In genomic region chr10:17432738-17433137, GRCh38 we compare ENCODE assay signal across 21 cellular contexts. TPM values are rescaled to one million over a fixed set of nuclear protein-coding genes. Genes with fewer than 3 reads are reported as not detected.
DNase-seq lines count a peak whose midpoint lies in the region; ATAC-seq and TF ChIP-seq lines count a peak whose summit lies in the region.
"Had no signal": no experiment of that assay in that cellular context is flagged by ENCODE, and none has a peak within 500 bp of the region (broad histone marks: within the 10 kb centered on the region; RNA-seq: fewer than 3 reads in every experiment).

No MANE protein-coding gene starts in this region.

- H3K4me2 ChIP-seq in PC-3 (ENCODE audit: low read length) (no peak overlapping the region), mammary epithelial cell (ENCODE audit: insufficient read depth, low read depth, low read length) (no peak overlapping the region)
- H3K4me2 ChIP-seq: GM23338, PC-9, SK-N-SH had no signal

- no peaks in the 10 kb centered on the region for H3K9me3 ChIP-seq in PC-3 (ENCODE audit: low read length)
- H3K9me3 ChIP-seq in mammary epithelial cell (replicated peaks; ENCODE audit: insufficient read depth, low read length), result no peaks in the 10 kb centered on the region
- H3K9me3 ChIP-seq: Caco-2, SK-N-SH had no signal

- H3K4me3 ChIP-seq in PC-3 (ENCODE audit: low read length), result no peak overlapping the region
- no peak overlapping the region for H3K4me3 ChIP-seq in mammary epithelial cell (replicated peaks in 1 of 3; ENCODE audit: insufficient read depth in 1 of 3, low read depth in 2 of 3, low read length in 3 of 3)
- H3K4me3 ChIP-seq in fibroblast of the aortic adventitia (ENCODE audit: low read depth, low read length), result no peak overlapping the region
- H3K4me3 ChIP-seq: GM23338, PC-9 had no signal

- no peaks in the 10 kb centered on the region for H3K79me2 ChIP-seq in PC-3 (ENCODE audit: low read length)
- no peaks in the 10 kb centered on the region for H3K79me2 ChIP-seq in mammary epithelial cell (ENCODE audit: insufficient read depth, low read length)

- BruUV-seq in PC-3 (replicated peaks; lab: Mats Ljungman, UMichigan) (no TSS peak), mammary epithelial cell (replicated peaks; lab: Mats Ljungman, UMichigan) (no TSS peak)

- H2AFZ ChIP-seq in PC-3 (ENCODE audit: low read length) (no peak overlapping the region), mammary epithelial cell (ENCODE audit: low read depth, low read length) (no peak overlapping the region)
- H2AFZ ChIP-seq: GM23338, PC-9 had no signal

- ATAC-seq in PC-3, result peak; percentile 38
- ATAC-seq in Right ventricle myocardium inferior, result no peak
- no peak for ATAC-seq in left cardiac atrium
- no peak for ATAC-seq in GM21360 (IDR thresholded peaks at IDR 0.05; ENCODE audit: unreplicated experiment)
- ATAC-seq: GM23338, T-cell had no signal

- H3K36me3 ChIP-seq in PC-3 (ENCODE audit: low read depth, low read length) (no peaks in the 10 kb centered on the region), mammary epithelial cell (ENCODE audit: insufficient read depth, low read length) (no peaks in the 10 kb centered on the region)

- CTCF ChIA-PET in PC-3 (lab: Charles Lee) (interaction anchor here (0.6 to 1.6 kb wide), 2 partner anchors 24 to 143 kb away, joined by 3 to 5 read pairs; no protein-coding TSS in a partner anchor), mammary epithelial cell (lab: Charles Lee; ENCODE audit: low non-redundant PET) (no interaction called here)

- intact Hi-C loops in PC-3 (cut with micrococcal nuclease) (loop anchor here (10.0 kb wide), 1 partner anchor 162 kb away; no protein-coding TSS in a partner anchor), mammary epithelial cell (cut with micrococcal nuclease) (loop anchor here (5.0 kb wide), 3 partner anchors 440 to 605 kb away; no protein-coding TSS in a partner anchor), Right ventricle myocardium inferior (cut with DNase I) (loop anchor here (10.0 kb wide), 1 partner anchor 138 kb away; no protein-coding TSS in a partner anchor), left cardiac atrium (cut with DNase I) (loop anchor here in 1 of 2 donors (5.0 kb wide), 1 partner anchor 600 kb away; no protein-coding TSS in a partner anchor)

- H3K4me1 ChIP-seq in PC-3 (ENCODE audit: insufficient read depth, low read length), result no peaks in the 10 kb centered on the region
- H3K4me1 ChIP-seq in mammary epithelial cell (ENCODE audit: insufficient read depth, low read length), result no peaks in the 10 kb centered on the region

- no peaks in the 10 kb centered on the region for H4K20me1 ChIP-seq in PC-3 (ENCODE audit: low read length)
- H4K20me1 ChIP-seq in mammary epithelial cell (ENCODE audit: insufficient read depth, low read length), result no peaks in the 10 kb centered on the region

- H3K9ac ChIP-seq in PC-3 (ENCODE audit: low read length), result no peak overlapping the region
- H3K9ac ChIP-seq in mammary epithelial cell (ENCODE audit: insufficient read depth, low read length), result no peak overlapping the region
- H3K9ac ChIP-seq: SK-N-SH had no signal

- peak; percentile 57 for DNase-seq in HT1080 (ENCODE audit: low read depth)
- DNase-seq in PC-3, result peak; percentile 40
- peak; percentile 33 for DNase-seq in mammary epithelial cell
- DNase-seq in fibroblast of the aortic adventitia (ENCODE audit: low read depth), result peak; percentile 43
- no peak for DNase-seq in Right ventricle myocardium inferior (ENCODE audit: missing footprints)
- no peak for DNase-seq in left cardiac atrium
- DNase-seq in HUDEP-2 (lab: John Stamatoyannopoulos, UW; ENCODE audit: unreplicated experiment in 76 of 76), result no peak
- DNase-seq: Caco-2; CD4-positive, CD25-positive, alpha-beta regulatory T cell; NCI-H1436; NCI-H2029; NCI-H2171; NCI-H446 treated with DMSO at 0.1 percent for 48 hours; NCI-H774; PC-9; SHP77; SK-N-SH; T-cell had no signal

- H3K27me3 ChIP-seq in PC-3 (ENCODE audit: low read length) (no peaks in the 10 kb centered on the region), mammary epithelial cell (ENCODE audit: insufficient read depth, low read length) (no peaks in the 10 kb centered on the region)

- H3K27ac ChIP-seq in PC-3 (ENCODE audit: low read length) (no peak overlapping the region), mammary epithelial cell (ENCODE audit: insufficient read depth, low read depth, low read length) (no peak overlapping the region)
- H3K27ac ChIP-seq: PC-9 had no signal

- POLR2A ChIA-PET in PC-3 (lab: Charles Lee; ENCODE audit: unreplicated experiment), result interaction anchor here (0.6 kb wide), 1 partner anchor 588 kb away, joined by 9 read pairs; no protein-coding TSS in a partner anchor

- H3F3A ChIP-seq in PC-3 (ENCODE audit: low read length, unreplicated experiment), result no peaks in the 10 kb centered on the region

- in situ Hi-C loops in mammary epithelial cell (cut with MboI; ENCODE audit: low sequenced_read_pairs in 2 of 2), result loop anchor here (5.0 to 25.0 kb wide), 2 partner anchors 140 to 595 kb away; no protein-coding TSS in a partner anchor

- dilution Hi-C loops in mammary epithelial cell (cut with HindIII; ENCODE audit: low sequenced_read_pairs), result no loop called here

- 41% methylated on average over 6 of the region's 6 CpGs for WGBS in mammary epithelial cell (ENCODE audit: low coverage, missing lambda C conversion rate)

- no peaks in the 10 kb centered on the region for H3K9me2 ChIP-seq in PC-3 (replicated peaks; ENCODE audit: low read length)
- H3K9me2 ChIP-seq: SK-N-SH had no signal

- TF ChIP-seq CTCF in PC-3 (conservative IDR thresholded peaks at IDR 0.05; ENCODE audit: low read depth, low read length) (no peak), mammary epithelial cell (conservative IDR thresholded peaks at IDR 0.05 in 1 of 2, IDR thresholded peaks at IDR 0.05 in 1 of 2; ENCODE audit: extremely low read depth in 1 of 2, insufficient read depth in 1 of 2, low read depth in 1 of 2, low read length in 2 of 2) (no peak), fibroblast of the aortic adventitia (IDR thresholded peaks at IDR 0.05; ENCODE audit: insufficient read depth, low read length) (no peak)

RNA-seq across cellular contexts. Expression of gene ST8SIA6, which starts 21.7 kb away (rescaled TPM):
- 0.03 and 0.10 TPM in 2 replicates for total RNA-seq in HT1080 (2014; rRNA removed; shearing (Covaris generic))
- 0.06 and 0.16 TPM in 2 replicates for polyA plus RNA-seq in HT1080 (2015; cell fraction: cytosol; rRNA removed)
- polyA plus RNA-seq in HT1080 (2015; cell fraction: nucleus; rRNA removed), result 0.07 and 0.40 TPM in 2 replicates
- total RNA-seq in PC-3 (2014; rRNA removed), result not detected in 2 replicates
- under 1 TPM in 1 of 2 donors, not detected in 1; 0.17 TPM for total RNA-seq in mammary epithelial cell
- not detected for polyA plus RNA-seq in mammary epithelial cell
- polyA minus RNA-seq in mammary epithelial cell, result not detected
- total RNA-seq in fibroblast of the aortic adventitia (ENCODE audit: low replicate concordance), result 0.09 TPM in 1 of 2 replicates, not detected in the other
- 9.3 TPM for total RNA-seq in Right ventricle myocardium inferior
- 10 to 100 TPM in 1 of 2 donors, 1 to 10 TPM in 1; 3.6 to 11.0 TPM for total RNA-seq in left cardiac atrium
- total RNA-seq: B cell had no signal

Comparison
In these comparisons a context has a peak if more than half of its experiments do, and no peak if none do; other contexts are left out.
1. DNase-seq: peak in HT1080 (single experiment), PC-3 (single experiment), mammary epithelial cell (single experiment) and fibroblast of the aortic adventitia (single experiment); none in Right ventricle myocardium inferior (single experiment), left cardiac atrium (single experiment) and HUDEP-2 (0 of 76).